In the genomic region with DNA sequence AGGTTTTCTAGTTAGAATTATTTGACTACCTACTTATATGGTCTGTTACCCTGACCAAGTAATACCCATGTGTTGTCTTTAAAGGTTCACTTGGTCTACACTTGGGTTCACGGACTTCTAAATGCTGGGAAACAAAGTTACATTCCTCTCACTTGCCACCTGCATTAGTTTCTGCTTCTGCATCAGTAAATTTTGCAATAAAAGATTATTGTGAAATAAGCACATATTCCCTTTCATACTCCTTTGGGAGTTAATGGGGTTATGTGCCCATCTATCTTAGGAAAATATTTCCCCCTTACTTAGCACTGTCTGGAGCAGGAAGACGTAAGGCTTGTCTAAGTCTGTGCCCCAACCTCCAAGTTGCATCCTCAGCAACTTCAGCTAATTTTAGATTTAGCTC, we compare ENCODE assay signal across 30 cellular contexts.
DNase-seq lines count a peak whose midpoint lies in the region; ATAC-seq, FAIRE-seq and TF ChIP-seq lines count a peak whose summit lies in the region.
"Had no signal": no experiment of that assay in that cellular context is flagged by ENCODE, and none has a peak within 500 bp of the region (broad histone marks: within the 10 kb centered on the region; RNA-seq: fewer than 3 reads in every experiment).

No MANE protein-coding gene starts in this region.

- no peaks in the 10 kb centered on the region for H3K9me2 ChIP-seq in MM.1S (replicated peaks; ENCODE audit: insufficient read depth, low read length)

- H3K36me3 ChIP-seq in MM.1S (replicated peaks; ENCODE audit: insufficient read depth, low read length) (no peaks in the 10 kb centered on the region), mesenchymal stem cell (ENCODE audit: control insufficient read depth in 1 of 2, insufficient read depth in 2 of 2, low read depth in 1 of 2, low read length in 2 of 2) (no peaks in the 10 kb centered on the region), Caco-2 (ENCODE audit: control insufficient read depth, insufficient read depth, low read length) (no peaks in the 10 kb centered on the region)
- H3K36me3 ChIP-seq: BLaER1 treated with 17β-estradiol and CSF1 and Interleukin-3, amounts not matched to agents 10 nM and 100 nM; gastrocnemius medialis; neutrophil; stomach; tibial nerve had no signal

- H2BK12ac ChIP-seq in mesenchymal stem cell (ENCODE audit: low read length in 2 of 2) = no peak overlapping the region

- no peak overlapping the region for H2BK120ac ChIP-seq in mesenchymal stem cell (ENCODE audit: low read depth, low read length)

- no peaks in the 10 kb centered on the region for H4K20me1 ChIP-seq in MM.1S (ENCODE audit: insufficient read depth, low read length)
- H4K20me1 ChIP-seq: BLaER1 treated with 17β-estradiol and CSF1 and Interleukin-3, amounts not matched to agents 10 nM and 100 nM had no signal

- H2AK5ac ChIP-seq in mesenchymal stem cell (ENCODE audit: low read length, severe bottlenecking) = peak overlapping the region; percentile 69

- H4K8ac ChIP-seq in mesenchymal stem cell (ENCODE audit: low read length) = no peak overlapping the region

- H3K4me3 ChIP-seq in A549 (no peak overlapping the region), MM.1S (ENCODE audit: low read length) (no peak overlapping the region), mesenchymal stem cell (ENCODE audit: insufficient read depth in 1 of 2, low read depth in 1 of 2, low read length in 2 of 2) (no peak overlapping the region), Caco-2 (ENCODE audit: low read depth, low read length) (no peak overlapping the region)
- H3K4me3 ChIP-seq: BLaER1 treated with 17β-estradiol and CSF1 and Interleukin-3, amounts not matched to agents 10 nM and 100 nM; gastrocnemius medialis; smooth muscle cell; stomach; tibial nerve had no signal

- peak overlapping the region; percentile 11; the same call in 1 of the 3 replicates for H3K4me2 ChIP-seq in A549
- peak overlapping the region; percentile 38; the same call in 1 of the 2 replicates for H3K4me2 ChIP-seq in MM.1S (ENCODE audit: low read depth, low read length)
- no peak overlapping the region for H3K4me2 ChIP-seq in mesenchymal stem cell (ENCODE audit: low read length, poor library complexity, severe bottlenecking)
- H3K4me2 ChIP-seq: BLaER1 treated with 17β-estradiol and CSF1 and Interleukin-3, amounts not matched to agents 10 nM and 100 nM; KMS-11; smooth muscle cell had no signal

- no peak overlapping the region for H4K91ac ChIP-seq in mesenchymal stem cell (ENCODE audit: low read length)

- no peak overlapping the region for H2BK15ac ChIP-seq in mesenchymal stem cell (ENCODE audit: low read depth, poor library complexity, severe bottlenecking)

- no peak overlapping the region for H3K27ac Mint-ChIP-seq in Caco-2 (ENCODE audit: unreplicated experiment)
- H3K27ac Mint-ChIP-seq: activated naive CD8-positive, alpha-beta T cell had no signal

- no peaks in the 10 kb centered on the region for H3K27me3 Mint-ChIP-seq in Caco-2 (ENCODE audit: insufficient read depth, unreplicated experiment)

- no peak for DNase-seq in A549 (ENCODE audit: low read depth in 1 of 2, low spot score in 1 of 2)
- DNase-seq in MM.1S = no peak
- DNase-seq in caudate nucleus (lab: John Stamatoyannopoulos, UW) = no peak
- no peak for DNase-seq in mesenchymal stem cell
- no peak for DNase-seq in occipital lobe (lab: John Stamatoyannopoulos, UW)
- no peak for DNase-seq in NCI-H187 treated with DMSO at 0.1 percent for 48 hours (lab: John Stamatoyannopoulos, UW)
- no peak for DNase-seq in Caco-2
- DNase-seq in mucosa of gallbladder (ENCODE audit: low spot score) = no peak
- DNase-seq: activated CD4-positive, alpha-beta T cell treated with anti-CD3 and anti-CD28 coated beads for 48 hours; activated CD8-positive, alpha-beta memory T cell treated with anti-CD3 and anti-CD28 coated beads for 24 hours; activated effector memory CD4-positive, alpha-beta T cell treated with Interleukin-2 at 50 U/mL for 16 hours; DMS79; effector CD4-positive, alpha-beta T cell; gastrocnemius medialis; MV-4-11; NCI-H1436 treated with DMSO at 0.1 percent for 48 hours; NCI-H510A; SHP77; stimulated activated CD4-positive, alpha-beta T cell treated with anti-CD3 and anti-CD28 coated beads, Interleukin-1b, Interleukin-23, amount 100 ng/mL, for 48 hours; stomach; SW 1271; T-helper 9 cell had no signal

- no peak overlapping the region for H3K4ac ChIP-seq in mesenchymal stem cell (ENCODE audit: low read depth in 1 of 2, low read length in 2 of 2)

- WGBS in A549 (ENCODE audit: missing lambda C conversion rate) = 90% methylated on average over 2 of the region's 2 CpGs
- 100% methylated on average over 1 of the region's 2 CpGs for WGBS in mesenchymal stem cell

- CTCF ChIA-PET in A549 (lab: Yijun Ruan, JAX) = interaction anchor here (1.2 kb wide), 1 partner anchor 130 kb away, joined by 3 read pairs; no protein-coding TSS in a partner anchor
- CTCF ChIA-PET in Caco-2 (lab: Charles Lee) = no interaction called here

- H3K9me3 ChIP-seq in A549 (no peaks in the 10 kb centered on the region), MM.1S (replicated peaks; ENCODE audit: insufficient read depth, low read length) (no peaks in the 10 kb centered on the region), mesenchymal stem cell (ENCODE audit: control insufficient read depth, low read length) (no peaks in the 10 kb centered on the region), Caco-2 (no peaks in the 10 kb centered on the region)
- H3K9me3 ChIP-seq: gastrocnemius medialis, neutrophil, stomach, tibial nerve had no signal

- no peaks in the 10 kb centered on the region for H3K36me3 Mint-ChIP-seq in Caco-2 (ENCODE audit: insufficient read depth, unreplicated experiment)
- H3K36me3 Mint-ChIP-seq: activated naive CD8-positive, alpha-beta T cell had no signal

- H3K27me3 ChIP-seq in MM.1S (replicated peaks; ENCODE audit: insufficient read depth, low read length) = no peaks in the 10 kb centered on the region
- H3K27me3 ChIP-seq in mesenchymal stem cell (ENCODE audit: control insufficient read depth in 1 of 2, insufficient read depth in 1 of 2, low read length in 2 of 2) = no peaks in the 10 kb centered on the region
- H3K27me3 ChIP-seq in Caco-2 (replicated peaks; ENCODE audit: control insufficient read depth, insufficient read depth, low read length) = no peaks in the 10 kb centered on the region
- H3K27me3 ChIP-seq: BLaER1 treated with 17β-estradiol and CSF1 and Interleukin-3, amounts not matched to agents 10 nM and 100 nM; gastrocnemius medialis; tibial nerve had no signal

- no peaks in the 10 kb centered on the region for H3K9me3 Mint-ChIP-seq in Caco-2 (ENCODE audit: unreplicated experiment)

- no peak for TF ChIP-seq RAD21 in A549 (conservative IDR thresholded peaks at IDR 0.05 in 1 of 2, IDR thresholded peaks at IDR 0.05 in 1 of 2)

- intact Hi-C loops in Caco-2 (cut with micrococcal nuclease; ENCODE audit: unreplicated experiment) = no loop called here

- H3K79me2 ChIP-seq in MM.1S (ENCODE audit: low read length) = no peaks in the 10 kb centered on the region

- no peak for FAIRE-seq in A549 (lab: Jason Lieb, UNC)
- FAIRE-seq: HTR-8/SVneo had no signal

- peak overlapping the region in 1 of 2 experiments; percentile 46; a peak in 2 of 6 replicates for H3K27ac ChIP-seq in A549
- no peak overlapping the region for H3K27ac ChIP-seq in MM.1S (ENCODE audit: low read length)
- peak overlapping the region; percentile 14 for H3K27ac ChIP-seq in caudate nucleus (ENCODE audit: low read depth, low read length)
- H3K27ac ChIP-seq in mesenchymal stem cell (ENCODE audit: low read length, poor library complexity, severe bottlenecking) = no peak overlapping the region
- H3K27ac ChIP-seq: BLaER1 treated with 17β-estradiol and CSF1 and Interleukin-3, amounts not matched to agents 10 nM and 100 nM; gastrocnemius medialis; KMS-11; neutrophil; stomach; VCaP had no signal

- POLR2A ChIA-PET in A549 (lab: Yijun Ruan, JAX) (no interaction called here), Caco-2 (lab: Charles Lee) (no interaction called here)

- BruUV-seq in Caco-2 (replicated peaks; lab: Mats Ljungman, UMichigan) = no TSS peak

- no peak for TF ChIP-seq EP300 in A549 (IDR thresholded peaks at IDR 0.05)

- no peak overlapping the region for H3K18ac ChIP-seq in mesenchymal stem cell (ENCODE audit: low read depth in 1 of 2, low read length in 2 of 2)

- no peak for ATAC-seq in A549

- H2AFZ ChIP-seq in MM.1S (ENCODE audit: low read length) (no peak overlapping the region), mesenchymal stem cell (ENCODE audit: low read depth, low read length) (no peak overlapping the region)

- peaks cover 9% of the 10 kb centered on the region for H3K79me1 ChIP-seq in mesenchymal stem cell (replicated peaks; ENCODE audit: low read length, poor library complexity, severe bottlenecking)

- no peak for TF ChIP-seq CTCF in A549 (IDR thresholded peaks at IDR 0.05)
- TF ChIP-seq CTCF in MM.1S (IDR thresholded peaks at IDR 0.05; ENCODE audit: low read length) = no peak
- no peak for TF ChIP-seq CTCF in Caco-2 (IDR thresholded peaks at IDR 0.05; ENCODE audit: insufficient read depth in 1 of 2, low read depth in 1 of 2, low read length in 1 of 2, severe bottlenecking in 1 of 2, unreplicated experiment in 1 of 2)

- H3K23ac ChIP-seq in mesenchymal stem cell (ENCODE audit: low read length in 2 of 2) = no peak overlapping the region

- H3K4me1 ChIP-seq in A549 (peaks cover 13% of the 10 kb centered on the region; the same call in 2 of the 3 replicates), MM.1S (ENCODE audit: low read length) (peaks cover 12% of the 10 kb centered on the region), mesenchymal stem cell (ENCODE audit: control insufficient read depth, insufficient read depth, low read depth, low read length) (peaks cover 9% of the 10 kb centered on the region), Caco-2 (peaks cover 5% of the 10 kb centered on the region; the same call in 1 of the 2 replicates)
- H3K4me1 ChIP-seq: BLaER1 treated with 17β-estradiol and CSF1 and Interleukin-3, amounts not matched to agents 10 nM and 100 nM had no signal

- peaks cover 7% of the 10 kb centered on the region; the same call in 1 of the 2 replicates for H3F3A ChIP-seq in MM.1S (ENCODE audit: insufficient read depth, low read length)

- H3K4me3 Mint-ChIP-seq in Caco-2 (ENCODE audit: unreplicated experiment) = no peak overlapping the region
- H3K4me3 Mint-ChIP-seq: activated naive CD8-positive, alpha-beta T cell had no signal

- TF ChIP-seq POLR2A in A549 (IDR thresholded peaks at IDR 0.05; ENCODE audit: low read length) = no peak

- H3K4me1 Mint-ChIP-seq in Caco-2 (ENCODE audit: low read depth, unreplicated experiment) = peaks cover 6% of the 10 kb centered on the region

- no peak overlapping the region for H3K14ac ChIP-seq in mesenchymal stem cell (ENCODE audit: low read length in 2 of 2)

- no peak overlapping the region for H2BK5ac ChIP-seq in mesenchymal stem cell (ENCODE audit: low read depth, low read length, poor library complexity, severe bottlenecking)

- H3K9ac ChIP-seq in MM.1S (ENCODE audit: low read length) (no peak overlapping the region), mesenchymal stem cell (ENCODE audit: low read length) (peak overlapping the region; percentile 39)
- H3K9ac ChIP-seq: BLaER1 treated with 17β-estradiol and CSF1 and Interleukin-3, amounts not matched to agents 10 nM and 100 nM; KMS-11 had no signal

TF ChIP-seq in A549, 52 proteins besides CTCF, POLR2A, EP300 and RAD21 (continues in another document):
- TF ChIP-seq NR3C1 (IDR thresholded peaks at IDR 0.05) = no peak
- no peak for TF ChIP-seq HOXA7 (CRISPR knock-in tag; IDR thresholded peaks at IDR 0.05)
- TF ChIP-seq GATA3 (IDR thresholded peaks at IDR 0.05; ENCODE audit: borderline replicate concordance) = no peak
- TF ChIP-seq HEYL (CRISPR knock-in tag; IDR thresholded peaks at IDR 0.05) = no peak
